9 cellular contexts compared by ENCODE assay signal in genomic region chr9:76419782-76420380, GRCh38. TPM values are rescaled to one million over a fixed set of nuclear protein-coding genes. Genes with fewer than 3 reads are reported as not detected.
DNase-seq lines count a peak whose midpoint lies in the region; ATAC-seq, FAIRE-seq and TF ChIP-seq lines count a peak whose summit lies in the region.
"Had no signal": no experiment of that assay in that cellular context is flagged by ENCODE, and none has a peak within 500 bp of the region (broad histone marks: within the 10 kb centered on the region; RNA-seq: fewer than 3 reads in every experiment).

No MANE protein-coding gene starts in this region.

- dilution Hi-C loops in endothelial cell of umbilical vein (cut with MboI; ENCODE audit: extremely low pct_ligation_motif_present, low sequenced_read_pairs) = no loop called here

- H2AFZ ChIP-seq in endothelial cell of umbilical vein (ENCODE audit: low read depth, low read length) = no peak overlapping the region

- H3K4me1 ChIP-seq in endothelial cell of umbilical vein (ENCODE audit: control insufficient read depth, extremely low read depth, insufficient read depth, low read length) (peaks cover 16% of the 10 kb centered on the region), small intestine (ENCODE audit: control insufficient read depth in 2 of 2, insufficient read depth in 1 of 2, low read depth in 1 of 2, low read length in 1 of 2) (no peaks in the 10 kb centered on the region)

- DNase-seq in NCI-H2171 treated with DMSO at 0.1 percent for 48 hours (lab: John Stamatoyannopoulos, UW) (peak; percentile 9), NCI-H2171 (lab: John Stamatoyannopoulos, UW) (no peak), MV-4-11 (lab: John Stamatoyannopoulos, UW) (peak; percentile 18), endothelial cell of umbilical vein (ENCODE audit: low read depth, low spot score) (peak; percentile 32), small intestine (peak; percentile 62), occipital lobe (lab: John Stamatoyannopoulos, UW) (no peak)
- no peak for DNase-seq in activated effector memory CD4-positive, alpha-beta T cell treated with Interleukin-2 at 50 U/mL for 16 hours
- DNase-seq: effector memory CD4-positive, alpha-beta T cell had no signal

- H3K9me3 ChIP-seq in endothelial cell of umbilical vein (replicated peaks; ENCODE audit: control insufficient read depth, insufficient read depth, low read length) (no peaks in the 10 kb centered on the region), small intestine (ENCODE audit: control insufficient read depth, low read depth) (no peaks in the 10 kb centered on the region)

- 58 to 73% (median 65%) methylated on average over 2 of the region's 2 CpGs for WGBS in small intestine, 3 donors

- no peak overlapping the region for H3K27ac ChIP-seq in endothelial cell of umbilical vein (ENCODE audit: insufficient read depth, low read depth, low read length)
- no peak overlapping the region for H3K27ac ChIP-seq in small intestine (ENCODE audit: low read depth in 1 of 2, low read length in 1 of 2)

- H3K36me3 ChIP-seq in endothelial cell of umbilical vein (ENCODE audit: control insufficient read depth in 2 of 2, extremely low read depth in 1 of 2, insufficient read depth in 2 of 2, low read length in 2 of 2) = no peaks in the 10 kb centered on the region
- no peaks in the 10 kb centered on the region for H3K36me3 ChIP-seq in small intestine (ENCODE audit: control insufficient read depth in 2 of 2, insufficient read depth in 2 of 2, low read length in 2 of 2)

- intact Hi-C loops in endothelial cell of umbilical vein (cut with micrococcal nuclease) = loop anchor here (5.0 kb wide), 1 partner anchor 528 kb away; the partner anchor contains the start of gene PCSK5

- no peak overlapping the region for H3K4me3 ChIP-seq in endothelial cell of umbilical vein (replicated peaks in 1 of 3; ENCODE audit: insufficient read depth in 1 of 3, low read depth in 1 of 3, low read length in 3 of 3)
- H3K4me3 ChIP-seq in small intestine (ENCODE audit: low read depth in 1 of 2, low read length in 2 of 2) = no peak overlapping the region

- CTCF ChIA-PET in endothelial cell of umbilical vein (lab: Charles Lee) = interaction anchor here (0.6 to 2.5 kb wide), 11 partner anchors 8 to 287 kb away, joined by 3 to 8 read pairs (median 4); partner anchors contain the start of gene GCNT1

- no peaks in the 10 kb centered on the region for H4K20me1 ChIP-seq in endothelial cell of umbilical vein (replicated peaks; ENCODE audit: control insufficient read depth, extremely low read depth, insufficient read depth, low read length)

- H3K4me2 ChIP-seq in endothelial cell of umbilical vein (ENCODE audit: insufficient read depth, low read length) = no peak overlapping the region

- no peak for ATAC-seq in GM19463 (IDR thresholded peaks at IDR 0.05; ENCODE audit: unreplicated experiment)

- H3K79me2 ChIP-seq in endothelial cell of umbilical vein (ENCODE audit: control insufficient read depth, insufficient read depth, low read length) = no peaks in the 10 kb centered on the region

- FAIRE-seq in endothelial cell of umbilical vein (lab: Jason Lieb, UNC) (peak; percentile 60), small intestine (lab: Jason Lieb, UNC) (no peak)

- POLR2A ChIA-PET in endothelial cell of umbilical vein (lab: Charles Lee) = no interaction called here

- BruUV-seq in endothelial cell of umbilical vein (replicated peaks; lab: Mats Ljungman, UMichigan) = no TSS peak

- no peak overlapping the region for H3K9ac ChIP-seq in endothelial cell of umbilical vein (replicated peaks; ENCODE audit: extremely low read depth, insufficient read depth, low read length)

- peak; percentile 45 to 50 for TF ChIP-seq CTCF in endothelial cell of umbilical vein (IDR thresholded peaks at IDR 0.05; ENCODE audit: extremely low read depth in 1 of 2, insufficient read depth in 1 of 2, low read depth in 1 of 2, low read length in 2 of 2)

- H3K9me1 ChIP-seq in endothelial cell of umbilical vein (replicated peaks; ENCODE audit: control insufficient read depth, extremely low read depth, insufficient read depth, low read length) = no peaks in the 10 kb centered on the region

- no peaks in the 10 kb centered on the region for H3K27me3 ChIP-seq in endothelial cell of umbilical vein (ENCODE audit: control insufficient read depth in 2 of 2, insufficient read depth in 2 of 2, low read length in 2 of 2)
- no peaks in the 10 kb centered on the region for H3K27me3 ChIP-seq in small intestine (ENCODE audit: control insufficient read depth in 2 of 2, insufficient read depth in 2 of 2, low read length in 2 of 2)

- TF ChIP-seq POLR2A in endothelial cell of umbilical vein (IDR thresholded peaks at IDR 0.05; ENCODE audit: low read depth, low read length) = no peak

TF ChIP-seq in endothelial cell of umbilical vein, 7 proteins besides CTCF, POLR2A, EP300 and RAD21:
- TF ChIP-seq EZH2 (IDR thresholded peaks at IDR 0.05; ENCODE audit: borderline replicate concordance, low read depth, low read length, severe bottlenecking) = no peak
- TF ChIP-seq MYC (IDR thresholded peaks at IDR 0.05; ENCODE audit: low read depth, low read length) = no peak
- no peak for TF ChIP-seq POLR2AphosphoS5 (IDR thresholded peaks at IDR 0.05; ENCODE audit: insufficient read depth, low read depth, low read length)
- no peak for TF ChIP-seq JUN (IDR thresholded peaks at IDR 0.05; ENCODE audit: borderline replicate concordance, insufficient read depth, insufficient read length, low read depth)
- TF ChIP-seq FOS (IDR thresholded peaks at IDR 0.05; ENCODE audit: borderline replicate concordance, insufficient read depth, low read length) = no peak
- TF ChIP-seq GATA2 (IDR thresholded peaks at IDR 0.05; ENCODE audit: insufficient read depth, insufficient read length, low read depth, low read length) = no peak
- TF ChIP-seq, protein P1, sequence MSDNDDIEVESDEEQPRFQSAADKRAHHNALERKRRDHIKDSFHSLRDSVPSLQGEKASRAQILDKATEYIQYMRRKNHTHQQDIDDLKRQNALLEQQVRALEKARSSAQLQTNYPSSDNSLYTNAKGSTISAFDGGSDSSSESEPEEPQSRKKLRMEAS (IDR thresholded peaks at IDR 0.05; ENCODE audit: insufficient read depth, insufficient read length) = no peak

RNA-seq across cellular contexts. Expression of gene RFK, which starts 25.7 kb away (rescaled TPM):
- total RNA-seq in endothelial cell of umbilical vein = 32.9 and 39.7 TPM in 2 replicates
- 16.2 and 18.1 TPM in 2 replicates for polyA plus RNA-seq in endothelial cell of umbilical vein
- 17.9 and 23.7 TPM in 2 replicates for polyA plus RNA-seq in endothelial cell of umbilical vein (2011; cell fraction: cytosol; rRNA removed)
- polyA plus RNA-seq in endothelial cell of umbilical vein (2011; cell fraction: nucleus; rRNA removed) = 11.9 and 16.5 TPM in 2 replicates
- 36.5 and 48.9 TPM in 2 replicates for polyA plus RNA-seq in endothelial cell of umbilical vein (2012)
- 11.9 and 13.5 TPM in 2 replicates for polyA minus RNA-seq in endothelial cell of umbilical vein
- 12.7 TPM for polyA minus RNA-seq in endothelial cell of umbilical vein (2011; cell fraction: cytosol; rRNA and poly(A)+ RNA removed)
- 12.4 and 15.1 TPM in 2 replicates for polyA minus RNA-seq in endothelial cell of umbilical vein (2011; cell fraction: nucleus; rRNA and poly(A)+ RNA removed)
- 10 to 100 TPM; 28.3 to 67.3 (median 48.3) TPM for polyA plus RNA-seq in small intestine
- 76.0 TPM for total RNA-seq in occipital lobe

RNA-seq across cellular contexts. Expression of gene GCNT1, which starts 39.1 kb away (rescaled TPM):
- total RNA-seq in endothelial cell of umbilical vein (11.0 and 18.1 TPM in 2 replicates), occipital lobe (4.4 TPM)
- polyA plus RNA-seq in endothelial cell of umbilical vein (30.9 and 31.7 TPM in 2 replicates), small intestine (10 to 100 TPM in 2 of 3 donors, 1 to 10 TPM in 1; 7.0 to 43.2 (median 19.7) TPM)
- polyA plus RNA-seq in endothelial cell of umbilical vein (2011; cell fraction: cytosol; rRNA removed) = 24.5 and 25.1 TPM in 2 replicates
- polyA plus RNA-seq in endothelial cell of umbilical vein (2011; cell fraction: nucleus; rRNA removed) = 26.6 and 28.5 TPM in 2 replicates
- polyA plus RNA-seq in endothelial cell of umbilical vein (2012) = 18.0 and 20.3 TPM in 2 replicates
- polyA minus RNA-seq in endothelial cell of umbilical vein = 60.9 and 79.6 TPM in 2 replicates
- polyA minus RNA-seq in endothelial cell of umbilical vein (2011; cell fraction: cytosol; rRNA and poly(A)+ RNA removed) = 1.6 TPM
- polyA minus RNA-seq in endothelial cell of umbilical vein (2011; cell fraction: nucleus; rRNA and poly(A)+ RNA removed) = 23.7 and 30.5 TPM in 2 replicates

Comparison
In these comparisons a context has a peak if more than half of its experiments do, and no peak if none do; other contexts are left out.
1. DNase-seq: peak in NCI-H2171 treated with DMSO at 0.1 percent for 48 hours (single experiment), MV-4-11 (single experiment), endothelial cell of umbilical vein (single experiment) and small intestine (single experiment); none in NCI-H2171 (single experiment), activated effector memory CD4-positive, alpha-beta T cell treated with Interleukin-2 at 50 U/mL for 16 hours (single experiment) and occipital lobe (single experiment).